Comparison of ENCODE assay signal across 14 cellular contexts in the genomic region with DNA sequence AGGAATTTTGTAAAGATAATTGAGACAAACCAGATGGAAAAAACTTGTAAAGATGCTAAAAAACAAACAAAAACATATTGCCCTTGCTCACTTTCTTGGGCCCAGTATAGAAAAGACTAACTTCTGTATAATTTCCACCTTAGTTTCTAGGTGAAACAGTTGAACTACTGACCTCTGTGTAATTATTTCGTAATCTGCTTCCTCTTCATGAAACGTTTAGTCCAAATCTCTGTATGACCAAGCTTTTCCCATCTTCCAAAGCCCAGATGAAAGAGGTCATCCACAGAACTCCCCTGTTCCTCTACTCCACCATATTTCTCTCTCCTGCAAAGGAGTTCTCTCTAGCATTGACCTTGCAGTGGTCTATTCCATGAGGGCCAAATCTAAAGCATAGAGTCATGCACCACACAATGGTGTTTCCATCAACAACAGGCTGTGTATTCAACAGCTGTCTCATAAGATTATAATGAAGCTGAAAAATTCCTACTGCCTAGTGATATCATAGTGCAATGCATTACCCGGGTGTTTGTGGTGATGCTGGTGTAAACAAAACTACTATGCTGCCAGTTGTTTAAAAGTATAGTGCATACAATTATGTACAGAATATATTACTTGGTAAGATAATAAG.
DNase-seq lines count a peak whose midpoint lies in the region; ATAC-seq and TF ChIP-seq lines count a peak whose summit lies in the region.
"Had no signal": no experiment of that assay in that cellular context is flagged by ENCODE, and none has a peak within 500 bp of the region (broad histone marks: within the 10 kb centered on the region; RNA-seq: fewer than 3 reads in every experiment).

No MANE protein-coding gene starts in this region.

- CTCF ChIA-PET in activated CD8-positive, alpha-beta T cell treated with anti-CD3 and anti-CD28 coated beads for 36 hours (lab: Charles Lee), result no interaction called here

- H3K27ac Mint-ChIP-seq in stimulated activated effector memory CD8-positive, alpha-beta T cell treated with anti-CD3 and anti-CD28 coated beads, Interleukin-12 subunit alpha, Interleukin-12 subunit beta, amount 100 ng/mL, for 72 hours, result no peak overlapping the region
- no peak overlapping the region for H3K27ac Mint-ChIP-seq in activated CD8-positive, alpha-beta T cell treated with anti-CD3 and anti-CD28 coated beads for 36 hours
- H3K27ac Mint-ChIP-seq: effector memory CD8-positive, alpha-beta T cell had no signal

- H3K4me1 Mint-ChIP-seq in stimulated activated effector memory CD8-positive, alpha-beta T cell treated with anti-CD3 and anti-CD28 coated beads, Interleukin-12 subunit alpha, Interleukin-12 subunit beta, amount 100 ng/mL, for 72 hours, result no peaks in the 10 kb centered on the region
- H3K4me1 Mint-ChIP-seq in activated CD8-positive, alpha-beta T cell treated with anti-CD3 and anti-CD28 coated beads for 36 hours (ENCODE audit: low read depth), result no peaks in the 10 kb centered on the region

- no peak overlapping the region for H3K4me3 ChIP-seq in adipocyte (ENCODE audit: low read length)
- H3K4me3 ChIP-seq: body of pancreas, pancreas had no signal

- POLR2A ChIA-PET in activated CD8-positive, alpha-beta T cell treated with anti-CD3 and anti-CD28 coated beads for 36 hours (lab: Charles Lee), result no interaction called here

- intact Hi-C loops in activated CD8-positive, alpha-beta T cell treated with anti-CD3 and anti-CD28 coated beads for 36 hours (cut with micrococcal nuclease), result no loop called here

- no peaks in the 10 kb centered on the region for H3K9me3 ChIP-seq in adipocyte (ENCODE audit: control insufficient read depth, low read length)
- H3K9me3 ChIP-seq: body of pancreas, pancreas had no signal

- no peak overlapping the region for H3K4me3 Mint-ChIP-seq in stimulated activated effector memory CD8-positive, alpha-beta T cell treated with anti-CD3 and anti-CD28 coated beads, Interleukin-12 subunit alpha, Interleukin-12 subunit beta, amount 100 ng/mL, for 72 hours
- no peak overlapping the region for H3K4me3 Mint-ChIP-seq in activated CD8-positive, alpha-beta T cell treated with anti-CD3 and anti-CD28 coated beads for 36 hours
- H3K4me3 Mint-ChIP-seq: effector memory CD8-positive, alpha-beta T cell had no signal

- TF ChIP-seq CTCF in activated CD8-positive, alpha-beta T cell treated with anti-CD3 and anti-CD28 coated beads for 36 hours (IDR thresholded peaks at IDR 0.05), result no peak

- H3K9me3 Mint-ChIP-seq in stimulated activated effector memory CD8-positive, alpha-beta T cell treated with anti-CD3 and anti-CD28 coated beads, Interleukin-12 subunit alpha, Interleukin-12 subunit beta, amount 100 ng/mL, for 72 hours, result peaks cover 21% of the 10 kb centered on the region
- no peaks in the 10 kb centered on the region for H3K9me3 Mint-ChIP-seq in activated CD8-positive, alpha-beta T cell treated with anti-CD3 and anti-CD28 coated beads for 36 hours

- H3K36me3 Mint-ChIP-seq in stimulated activated effector memory CD8-positive, alpha-beta T cell treated with anti-CD3 and anti-CD28 coated beads, Interleukin-12 subunit alpha, Interleukin-12 subunit beta, amount 100 ng/mL, for 72 hours, result no peaks in the 10 kb centered on the region
- H3K36me3 Mint-ChIP-seq in activated CD8-positive, alpha-beta T cell treated with anti-CD3 and anti-CD28 coated beads for 36 hours (ENCODE audit: low read depth), result no peaks in the 10 kb centered on the region

- DNase-seq in AG08396 (ENCODE audit: low spot score) (peak; percentile 13), M059J (ENCODE audit: low read depth) (peak; percentile 56), adipocyte (ENCODE audit: low read depth) (peak; percentile 31), iris pigment epithelial cell (ENCODE audit: low read depth) (peak; percentile 76), NCI-H526 (lab: John Stamatoyannopoulos, UW) (no peak), NCI-H2196 (lab: John Stamatoyannopoulos, UW; ENCODE audit: unreplicated experiment) (no peak)
- no peak for DNase-seq in stimulated activated effector memory CD8-positive, alpha-beta T cell treated with anti-CD3 and anti-CD28 coated beads, Interleukin-12 subunit alpha, Interleukin-12 subunit beta, amount 100 ng/mL, for 72 hours (ENCODE audit: low spot score in 2 of 2)
- DNase-seq in activated CD8-positive, alpha-beta T cell treated with anti-CD3 and anti-CD28 coated beads for 36 hours, result no peak
- DNase-seq: activated effector memory CD4-positive, alpha-beta T cell treated with anti-CD3 and anti-CD28 coated beads, Interleukin-2, amount 50 U/mL, for 16 hours; body of pancreas; effector memory CD8-positive, alpha-beta T cell; NCI-H187 treated with DMSO at 0.1 percent for 48 hours; pancreas had no signal

- no peaks in the 10 kb centered on the region for H3K36me3 ChIP-seq in adipocyte (ENCODE audit: control insufficient read depth, insufficient read depth, low read length, severe bottlenecking)
- H3K36me3 ChIP-seq: pancreas had no signal

- peaks cover 41% of the 10 kb centered on the region for H3K4me1 ChIP-seq in adipocyte (ENCODE audit: control insufficient read depth, insufficient read depth, low read length)

- no peaks in the 10 kb centered on the region for H3K27me3 ChIP-seq in adipocyte (replicated peaks; ENCODE audit: control insufficient read depth, insufficient read depth, low read length)
- H3K27me3 ChIP-seq: body of pancreas, pancreas had no signal

- ATAC-seq in stimulated activated effector memory CD8-positive, alpha-beta T cell treated with anti-CD3 and anti-CD28 coated beads, Interleukin-12 subunit alpha, Interleukin-12 subunit beta, amount 100 ng/mL, for 72 hours, result no peak
- ATAC-seq in activated CD8-positive, alpha-beta T cell treated with anti-CD3 and anti-CD28 coated beads for 36 hours, result no peak
- ATAC-seq: effector memory CD8-positive, alpha-beta T cell had no signal

- no peak overlapping the region for H3K9ac ChIP-seq in adipocyte (ENCODE audit: low read length)
- H3K9ac ChIP-seq: KMS-11 had no signal

- H3K27me3 Mint-ChIP-seq in activated CD8-positive, alpha-beta T cell treated with anti-CD3 and anti-CD28 coated beads for 36 hours, result no peaks in the 10 kb centered on the region
- H3K27me3 Mint-ChIP-seq: effector memory CD8-positive, alpha-beta T cell had no signal

Comparison
In these comparisons a context has a peak if more than half of its experiments do, and no peak if none do; other contexts are left out.
1. DNase-seq: peak in AG08396 (single experiment), M059J (single experiment), adipocyte (single experiment) and iris pigment epithelial cell (single experiment); none in NCI-H526 (0 of 2), stimulated activated effector memory CD8-positive, alpha-beta T cell treated with anti-CD3 and anti-CD28 coated beads, Interleukin-12 subunit alpha, Interleukin-12 subunit beta, amount 100 ng/mL, for 72 hours (0 of 2), activated CD8-positive, alpha-beta T cell treated with anti-CD3 and anti-CD28 coated beads for 36 hours (single experiment) and NCI-H2196 (single experiment).